In genomic region chr3:148717918-148718317, GRCh38 we compare ENCODE assay signal across 1 cellular context.
TF ChIP-seq lines count a peak whose summit lies in the region.

No MANE protein-coding gene starts in this region.

TF ChIP-seq in HCT116, 20 proteins besides CTCF, POLR2A, EP300 and RAD21 (continued from another document):
- TF ChIP-seq, protein P1, sequence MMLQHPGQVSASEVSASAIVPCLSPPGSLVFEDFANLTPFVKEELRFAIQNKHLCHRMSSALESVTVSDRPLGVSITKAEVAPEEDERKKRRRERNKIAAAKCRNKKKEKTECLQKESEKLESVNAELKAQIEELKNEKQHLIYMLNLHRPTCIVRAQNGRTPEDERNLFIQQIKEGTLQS (IDR thresholded peaks at IDR 0.05): no peak
- TF ChIP-seq, protein P2, sequence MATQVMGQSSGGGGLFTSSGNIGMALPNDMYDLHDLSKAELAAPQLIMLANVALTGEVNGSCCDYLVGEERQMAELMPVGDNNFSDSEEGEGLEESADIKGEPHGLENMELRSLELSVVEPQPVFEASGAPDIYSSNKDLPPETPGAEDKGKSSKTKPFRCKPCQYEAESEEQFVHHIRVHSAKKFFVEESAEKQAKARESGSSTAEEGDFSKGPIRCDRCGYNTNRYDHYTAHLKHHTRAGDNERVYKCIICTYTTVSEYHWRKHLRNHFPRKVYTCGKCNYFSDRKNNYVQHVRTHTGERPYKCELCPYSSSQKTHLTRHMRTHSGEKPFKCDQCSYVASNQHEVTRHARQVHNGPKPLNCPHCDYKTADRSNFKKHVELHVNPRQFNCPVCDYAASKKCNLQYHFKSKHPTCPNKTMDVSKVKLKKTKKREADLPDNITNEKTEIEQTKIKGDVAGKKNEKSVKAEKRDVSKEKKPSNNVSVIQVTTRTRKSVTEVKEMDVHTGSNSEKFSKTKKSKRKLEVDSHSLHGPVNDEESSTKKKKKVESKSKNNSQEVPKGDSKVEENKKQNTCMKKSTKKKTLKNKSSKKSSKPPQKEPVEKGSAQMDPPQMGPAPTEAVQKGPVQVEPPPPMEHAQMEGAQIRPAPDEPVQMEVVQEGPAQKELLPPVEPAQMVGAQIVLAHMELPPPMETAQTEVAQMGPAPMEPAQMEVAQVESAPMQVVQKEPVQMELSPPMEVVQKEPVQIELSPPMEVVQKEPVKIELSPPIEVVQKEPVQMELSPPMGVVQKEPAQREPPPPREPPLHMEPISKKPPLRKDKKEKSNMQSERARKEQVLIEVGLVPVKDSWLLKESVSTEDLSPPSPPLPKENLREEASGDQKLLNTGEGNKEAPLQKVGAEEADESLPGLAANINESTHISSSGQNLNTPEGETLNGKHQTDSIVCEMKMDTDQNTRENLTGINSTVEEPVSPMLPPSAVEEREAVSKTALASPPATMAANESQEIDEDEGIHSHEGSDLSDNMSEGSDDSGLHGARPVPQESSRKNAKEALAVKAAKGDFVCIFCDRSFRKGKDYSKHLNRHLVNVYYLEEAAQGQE (IDR thresholded peaks at IDR 0.05; ENCODE audit: low read depth): no peak
TF ChIP-seq in HCT116: peak in this region for 0.
